ENCODE assay signal across 1 cellular context in the genomic region with DNA sequence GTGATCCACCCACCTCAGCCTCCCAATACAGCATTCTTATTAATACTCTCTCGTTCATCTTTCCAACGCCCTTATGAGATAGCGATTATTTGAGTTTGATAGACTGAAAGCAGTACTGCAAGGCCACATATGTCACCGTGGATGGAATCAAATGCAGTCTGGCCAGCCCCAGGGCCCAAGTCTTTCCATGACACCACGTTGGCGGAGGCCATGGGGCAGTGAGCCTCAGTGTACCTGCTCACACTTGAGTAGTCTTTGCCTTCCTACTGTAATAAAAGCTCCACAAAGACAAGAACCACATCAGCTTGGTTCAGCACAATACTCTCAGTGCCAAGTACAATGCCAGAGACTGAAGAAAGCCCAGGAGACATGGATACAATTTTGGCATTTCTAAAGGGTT.
TF ChIP-seq lines count a peak whose summit lies in the region.

No MANE protein-coding gene starts in this region.

TF ChIP-seq in H1, 55 proteins besides CTCF, POLR2A, EP300 and RAD21 (continued from another document):
- TF ChIP-seq JUN (IDR thresholded peaks at IDR 0.05; ENCODE audit: low read depth, low read length): no peak
- TF ChIP-seq, protein P1, sequence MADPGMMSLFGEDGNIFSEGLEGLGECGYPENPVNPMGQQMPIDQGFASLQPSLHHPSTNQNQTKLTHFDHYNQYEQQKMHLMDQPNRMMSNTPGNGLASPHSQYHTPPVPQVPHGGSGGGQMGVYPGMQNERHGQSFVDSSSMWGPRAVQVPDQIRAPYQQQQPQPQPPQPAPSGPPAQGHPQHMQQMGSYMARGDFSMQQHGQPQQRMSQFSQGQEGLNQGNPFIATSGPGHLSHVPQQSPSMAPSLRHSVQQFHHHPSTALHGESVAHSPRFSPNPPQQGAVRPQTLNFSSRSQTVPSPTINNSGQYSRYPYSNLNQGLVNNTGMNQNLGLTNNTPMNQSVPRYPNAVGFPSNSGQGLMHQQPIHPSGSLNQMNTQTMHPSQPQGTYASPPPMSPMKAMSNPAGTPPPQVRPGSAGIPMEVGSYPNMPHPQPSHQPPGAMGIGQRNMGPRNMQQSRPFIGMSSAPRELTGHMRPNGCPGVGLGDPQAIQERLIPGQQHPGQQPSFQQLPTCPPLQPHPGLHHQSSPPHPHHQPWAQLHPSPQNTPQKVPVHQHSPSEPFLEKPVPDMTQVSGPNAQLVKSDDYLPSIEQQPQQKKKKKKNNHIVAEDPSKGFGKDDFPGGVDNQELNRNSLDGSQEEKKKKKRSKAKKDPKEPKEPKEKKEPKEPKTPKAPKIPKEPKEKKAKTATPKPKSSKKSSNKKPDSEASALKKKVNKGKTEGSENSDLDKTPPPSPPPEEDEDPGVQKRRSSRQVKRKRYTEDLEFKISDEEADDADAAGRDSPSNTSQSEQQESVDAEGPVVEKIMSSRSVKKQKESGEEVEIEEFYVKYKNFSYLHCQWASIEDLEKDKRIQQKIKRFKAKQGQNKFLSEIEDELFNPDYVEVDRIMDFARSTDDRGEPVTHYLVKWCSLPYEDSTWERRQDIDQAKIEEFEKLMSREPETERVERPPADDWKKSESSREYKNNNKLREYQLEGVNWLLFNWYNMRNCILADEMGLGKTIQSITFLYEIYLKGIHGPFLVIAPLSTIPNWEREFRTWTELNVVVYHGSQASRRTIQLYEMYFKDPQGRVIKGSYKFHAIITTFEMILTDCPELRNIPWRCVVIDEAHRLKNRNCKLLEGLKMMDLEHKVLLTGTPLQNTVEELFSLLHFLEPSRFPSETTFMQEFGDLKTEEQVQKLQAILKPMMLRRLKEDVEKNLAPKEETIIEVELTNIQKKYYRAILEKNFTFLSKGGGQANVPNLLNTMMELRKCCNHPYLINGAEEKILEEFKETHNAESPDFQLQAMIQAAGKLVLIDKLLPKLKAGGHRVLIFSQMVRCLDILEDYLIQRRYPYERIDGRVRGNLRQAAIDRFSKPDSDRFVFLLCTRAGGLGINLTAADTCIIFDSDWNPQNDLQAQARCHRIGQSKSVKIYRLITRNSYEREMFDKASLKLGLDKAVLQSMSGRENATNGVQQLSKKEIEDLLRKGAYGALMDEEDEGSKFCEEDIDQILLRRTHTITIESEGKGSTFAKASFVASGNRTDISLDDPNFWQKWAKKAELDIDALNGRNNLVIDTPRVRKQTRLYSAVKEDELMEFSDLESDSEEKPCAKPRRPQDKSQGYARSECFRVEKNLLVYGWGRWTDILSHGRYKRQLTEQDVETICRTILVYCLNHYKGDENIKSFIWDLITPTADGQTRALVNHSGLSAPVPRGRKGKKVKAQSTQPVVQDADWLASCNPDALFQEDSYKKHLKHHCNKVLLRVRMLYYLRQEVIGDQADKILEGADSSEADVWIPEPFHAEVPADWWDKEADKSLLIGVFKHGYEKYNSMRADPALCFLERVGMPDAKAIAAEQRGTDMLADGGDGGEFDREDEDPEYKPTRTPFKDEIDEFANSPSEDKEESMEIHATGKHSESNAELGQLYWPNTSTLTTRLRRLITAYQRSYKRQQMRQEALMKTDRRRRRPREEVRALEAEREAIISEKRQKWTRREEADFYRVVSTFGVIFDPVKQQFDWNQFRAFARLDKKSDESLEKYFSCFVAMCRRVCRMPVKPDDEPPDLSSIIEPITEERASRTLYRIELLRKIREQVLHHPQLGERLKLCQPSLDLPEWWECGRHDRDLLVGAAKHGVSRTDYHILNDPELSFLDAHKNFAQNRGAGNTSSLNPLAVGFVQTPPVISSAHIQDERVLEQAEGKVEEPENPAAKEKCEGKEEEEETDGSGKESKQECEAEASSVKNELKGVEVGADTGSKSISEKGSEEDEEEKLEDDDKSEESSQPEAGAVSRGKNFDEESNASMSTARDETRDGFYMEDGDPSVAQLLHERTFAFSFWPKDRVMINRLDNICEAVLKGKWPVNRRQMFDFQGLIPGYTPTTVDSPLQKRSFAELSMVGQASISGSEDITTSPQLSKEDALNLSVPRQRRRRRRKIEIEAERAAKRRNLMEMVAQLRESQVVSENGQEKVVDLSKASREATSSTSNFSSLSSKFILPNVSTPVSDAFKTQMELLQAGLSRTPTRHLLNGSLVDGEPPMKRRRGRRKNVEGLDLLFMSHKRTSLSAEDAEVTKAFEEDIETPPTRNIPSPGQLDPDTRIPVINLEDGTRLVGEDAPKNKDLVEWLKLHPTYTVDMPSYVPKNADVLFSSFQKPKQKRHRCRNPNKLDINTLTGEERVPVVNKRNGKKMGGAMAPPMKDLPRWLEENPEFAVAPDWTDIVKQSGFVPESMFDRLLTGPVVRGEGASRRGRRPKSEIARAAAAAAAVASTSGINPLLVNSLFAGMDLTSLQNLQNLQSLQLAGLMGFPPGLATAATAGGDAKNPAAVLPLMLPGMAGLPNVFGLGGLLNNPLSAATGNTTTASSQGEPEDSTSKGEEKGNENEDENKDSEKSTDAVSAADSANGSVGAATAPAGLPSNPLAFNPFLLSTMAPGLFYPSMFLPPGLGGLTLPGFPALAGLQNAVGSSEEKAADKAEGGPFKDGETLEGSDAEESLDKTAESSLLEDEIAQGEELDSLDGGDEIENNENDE (IDR thresholded peaks at IDR 0.05; ENCODE audit: insufficient replicate concordance, low read length): no peak
- TF ChIP-seq EZH2 (IDR thresholded peaks at IDR 0.05; ENCODE audit: low read depth, low read length, severe bottlenecking): no peak
- no peak for TF ChIP-seq SRF (IDR thresholded peaks at IDR 0.05; ENCODE audit: low read depth, low read length)
- no peak for TF ChIP-seq CBX8 (IDR thresholded peaks at IDR 0.05; ENCODE audit: borderline replicate concordance, low read depth, low read length)
- TF ChIP-seq TAF7 (optimal IDR thresholded peaks at IDR 0.05; ENCODE audit: borderline replicate concordance, low read depth, low read length): no peak
- TF ChIP-seq JUND (IDR thresholded peaks at IDR 0.05; ENCODE audit: low read length): no peak
- TF ChIP-seq, protein P2, sequence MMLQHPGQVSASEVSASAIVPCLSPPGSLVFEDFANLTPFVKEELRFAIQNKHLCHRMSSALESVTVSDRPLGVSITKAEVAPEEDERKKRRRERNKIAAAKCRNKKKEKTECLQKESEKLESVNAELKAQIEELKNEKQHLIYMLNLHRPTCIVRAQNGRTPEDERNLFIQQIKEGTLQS (IDR thresholded peaks at IDR 0.05; ENCODE audit: insufficient read depth, low read depth, low read length): no peak
- TF ChIP-seq BCL11A (IDR thresholded peaks at IDR 0.05; ENCODE audit: low read depth in 2 of 2, low read length in 2 of 2): no peak
- TF ChIP-seq, protein P3, sequence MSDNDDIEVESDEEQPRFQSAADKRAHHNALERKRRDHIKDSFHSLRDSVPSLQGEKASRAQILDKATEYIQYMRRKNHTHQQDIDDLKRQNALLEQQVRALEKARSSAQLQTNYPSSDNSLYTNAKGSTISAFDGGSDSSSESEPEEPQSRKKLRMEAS (IDR thresholded peaks at IDR 0.05): no peak
